21 cellular contexts compared by ENCODE assay signal in the genomic region with DNA sequence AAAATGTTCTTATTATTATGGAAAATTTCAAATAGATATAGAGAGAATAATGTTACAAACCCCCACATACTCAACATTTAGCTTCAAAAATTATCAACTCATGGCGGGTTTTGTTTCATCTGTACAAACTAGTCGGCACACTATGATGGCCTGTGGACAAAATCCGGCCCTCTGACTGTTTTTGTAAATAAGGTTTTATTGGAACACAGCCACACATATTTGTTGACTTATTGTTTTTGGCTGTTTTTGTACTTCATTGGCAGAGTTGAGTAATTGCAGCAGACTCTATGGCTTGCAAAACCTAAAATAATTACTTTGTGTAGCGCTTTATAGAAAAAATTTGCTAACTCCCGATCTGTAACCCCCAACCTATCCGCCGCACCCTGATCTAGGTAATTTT.
"Had no signal": no experiment of that assay in that cellular context is flagged by ENCODE, and none has a peak within 500 bp of the region (broad histone marks: within the 10 kb centered on the region; RNA-seq: fewer than 3 reads in every experiment).

No MANE protein-coding gene starts in this region.

- H3K27ac Mint-ChIP-seq: activated CD4-positive, alpha-beta T cell treated with anti-CD3 and anti-CD28 coated beads, Interleukin-2, amount 10 ng/mL, durations not matched to agents 7 days and 5 days; activated CD8-positive, alpha-beta memory T cell treated with anti-CD3 and anti-CD28 coated beads, Interleukin-2, amount 10 ng/mL, durations not matched to agents 7 days and 5 days; activated CD8-positive, alpha-beta T cell treated with anti-CD3 and anti-CD28 coated beads for 36 hours; activated naive CD4-positive, alpha-beta T cell treated with anti-CD3 and anti-CD28 coated beads, Interleukin-2, amount 50 U/mL, for 72 hours; activated T-helper 1 cell treated with anti-CD3 and anti-CD28 coated beads, Interleukin-12 subunit alpha, Interleukin-12 subunit beta, Interleukin-2, Interleukin-4 antibody, amounts not matched to agents 30 ng/mL and 10 ng/mL and 1 ng/mL, durations not matched to agents 14 hours and 24 hours and 36 hours; memory B cell; natural killer cell treated with Interleukin-12 subunit alpha and Interleukin-12 subunit beta and Interleukin-15 and Interleukin-18, amount 100 ng/mL, for 72 hours; stimulated activated naive CD8-positive, alpha-beta T cell treated with anti-CD3 and anti-CD28 coated beads, Interleukin-15, Interleukin-2, amounts not matched to agents 100 ng/mL and 50 ng/mL, for 24 hours had no signal

- H3K4me3 ChIP-seq: psoas muscle, right atrium auricular region, skin epidermis, transverse colon had no signal

- ATAC-seq: activated CD8-positive, alpha-beta memory T cell treated with anti-CD3 and anti-CD28 coated beads, Interleukin-2, amount 10 ng/mL, durations not matched to agents 7 days and 5 days; activated CD8-positive, alpha-beta T cell treated with anti-CD3 and anti-CD28 coated beads for 36 hours; activated naive CD4-positive, alpha-beta T cell treated with anti-CD3 and anti-CD28 coated beads, Interleukin-2, amount 50 U/mL, for 72 hours; left ventricle myocardium superior; natural killer cell treated with Interleukin-12 subunit alpha and Interleukin-12 subunit beta and Interleukin-15 and Interleukin-18, amount 100 ng/mL, for 72 hours had no signal

- H3K36me3 Mint-ChIP-seq: activated naive CD4-positive, alpha-beta T cell treated with anti-CD3 and anti-CD28 coated beads, Interleukin-2, amount 50 U/mL, for 72 hours had no signal

- H3K4me3 Mint-ChIP-seq: activated CD4-positive, alpha-beta T cell treated with anti-CD3 and anti-CD28 coated beads, Interleukin-2, amount 10 ng/mL, durations not matched to agents 7 days and 5 days; activated CD8-positive, alpha-beta memory T cell treated with anti-CD3 and anti-CD28 coated beads, Interleukin-2, amount 10 ng/mL, durations not matched to agents 7 days and 5 days; activated CD8-positive, alpha-beta T cell treated with anti-CD3 and anti-CD28 coated beads for 36 hours; activated T-helper 1 cell treated with anti-CD3 and anti-CD28 coated beads, Interleukin-12 subunit alpha, Interleukin-12 subunit beta, Interleukin-2, Interleukin-4 antibody, amounts not matched to agents 30 ng/mL and 10 ng/mL and 1 ng/mL, durations not matched to agents 14 hours and 24 hours and 36 hours; memory B cell; natural killer cell treated with Interleukin-12 subunit alpha and Interleukin-12 subunit beta and Interleukin-15 and Interleukin-18, amount 100 ng/mL, for 72 hours; stimulated activated naive CD8-positive, alpha-beta T cell treated with anti-CD3 and anti-CD28 coated beads, Interleukin-15, Interleukin-2, amounts not matched to agents 100 ng/mL and 50 ng/mL, for 24 hours had no signal

- H3K4me1 Mint-ChIP-seq: activated CD4-positive, alpha-beta T cell treated with anti-CD3 and anti-CD28 coated beads, Interleukin-2, amount 10 ng/mL, durations not matched to agents 7 days and 5 days; activated CD8-positive, alpha-beta memory T cell treated with anti-CD3 and anti-CD28 coated beads, Interleukin-2, amount 10 ng/mL, durations not matched to agents 7 days and 5 days; memory B cell had no signal

- DNase-seq: activated CD4-positive, alpha-beta T cell treated with anti-CD3 and anti-CD28 coated beads, Interleukin-2, amount 10 ng/mL, durations not matched to agents 7 days and 5 days; activated CD4-positive, CD25-positive, alpha-beta regulatory T cell treated with anti-CD3 and anti-CD28 coated beads, Interleukin-2, amount 50 U/mL, for 72 hours; activated CD8-positive, alpha-beta memory T cell treated with anti-CD3 and anti-CD28 coated beads, Interleukin-2, amount 10 ng/mL, durations not matched to agents 7 days and 5 days; activated CD8-positive, alpha-beta T cell treated with anti-CD3 and anti-CD28 coated beads for 36 hours; activated gamma-delta T cell treated with Interleukin-2 at 50 U/mL for 16 hours; activated T-cell treated with anti-CD3 and anti-CD28 coated beads for 4 hours; cerebellar nuclear complex; cortex of kidney; foreskin melanocyte; left ventricle myocardium superior; psoas muscle; stimulated activated CD4-positive, alpha-beta T cell treated with anti-CD3 and anti-CD28 coated beads, Interleukin-1b, Interleukin-23, amount 100 ng/mL, for 48 hours; transverse colon; WERI-Rb-1 had no signal

- H3K27me3 Mint-ChIP-seq: activated CD4-positive, alpha-beta T cell treated with anti-CD3 and anti-CD28 coated beads, Interleukin-2, amount 10 ng/mL, durations not matched to agents 7 days and 5 days; activated CD8-positive, alpha-beta memory T cell treated with anti-CD3 and anti-CD28 coated beads, Interleukin-2, amount 10 ng/mL, durations not matched to agents 7 days and 5 days; activated CD8-positive, alpha-beta T cell treated with anti-CD3 and anti-CD28 coated beads for 36 hours; memory B cell; natural killer cell treated with Interleukin-12 subunit alpha and Interleukin-12 subunit beta and Interleukin-15 and Interleukin-18, amount 100 ng/mL, for 72 hours; stimulated activated naive CD8-positive, alpha-beta T cell treated with anti-CD3 and anti-CD28 coated beads, Interleukin-15, Interleukin-2, amounts not matched to agents 100 ng/mL and 50 ng/mL, for 24 hours had no signal

- H3K9me3 ChIP-seq: psoas muscle, right atrium auricular region, transverse colon had no signal

- H3K4me1 ChIP-seq: psoas muscle, right atrium auricular region had no signal

- H3K36me3 ChIP-seq: WERI-Rb-1 had no signal

- H3K9me3 Mint-ChIP-seq: activated CD4-positive, alpha-beta T cell treated with anti-CD3 and anti-CD28 coated beads, Interleukin-2, amount 10 ng/mL, durations not matched to agents 7 days and 5 days; activated CD8-positive, alpha-beta T cell treated with anti-CD3 and anti-CD28 coated beads for 36 hours; activated naive CD4-positive, alpha-beta T cell treated with anti-CD3 and anti-CD28 coated beads, Interleukin-2, amount 50 U/mL, for 72 hours; activated T-helper 1 cell treated with anti-CD3 and anti-CD28 coated beads, Interleukin-12 subunit alpha, Interleukin-12 subunit beta, Interleukin-2, Interleukin-4 antibody, amounts not matched to agents 30 ng/mL and 10 ng/mL and 1 ng/mL, durations not matched to agents 14 hours and 24 hours and 36 hours; memory B cell; natural killer cell treated with Interleukin-12 subunit alpha and Interleukin-12 subunit beta and Interleukin-15 and Interleukin-18, amount 100 ng/mL, for 72 hours; stimulated activated naive CD8-positive, alpha-beta T cell treated with anti-CD3 and anti-CD28 coated beads, Interleukin-15, Interleukin-2, amounts not matched to agents 100 ng/mL and 50 ng/mL, for 24 hours had no signal

- H3K27me3 ChIP-seq: right atrium auricular region, transverse colon had no signal

- H3K27ac ChIP-seq: psoas muscle, right atrium auricular region, transverse colon, WERI-Rb-1 had no signal
